Comparison of ENCODE assay signal across 8 cellular contexts in genomic region chr9:37079370-37080164, GRCh38. TPM values are rescaled to one million over a fixed set of nuclear protein-coding genes. Genes with fewer than 3 reads are reported as not detected.
A peak's percentile ranks its signal among the peaks of the same experiment; 100 is the strongest.
DNase-seq lines count a peak whose midpoint lies in the region; ATAC-seq and TF ChIP-seq lines count a peak whose summit lies in the region.

No MANE protein-coding gene starts in this region.

- H3K27ac ChIP-seq in left ventricle myocardium inferior (replicated peaks) (peak overlapping the region; percentile 89), upper lobe of right lung (peak overlapping the region; percentile 89)

- intact Hi-C loops in left ventricle myocardium inferior (cut with micrococcal nuclease), result no loop called here
- intact Hi-C loops in posterior vena cava (cut with DNase I), result no loop called here
- intact Hi-C loops in upper lobe of right lung (cut with DNase I), result no loop called here

- H3K4me1 ChIP-seq in left ventricle myocardium inferior (peaks cover 43% of the 10 kb centered on the region), upper lobe of right lung (no peaks in the 10 kb centered on the region)

- H3K9me3 ChIP-seq in left ventricle myocardium inferior (replicated peaks) (peaks cover 4% of the 10 kb centered on the region), upper lobe of right lung (no peaks in the 10 kb centered on the region)

- peak; percentile 86 for ATAC-seq in HG02884 (IDR thresholded peaks at IDR 0.05; ENCODE audit: unreplicated experiment)
- ATAC-seq in upper lobe of right lung, result peak; percentile 99

- no peaks in the 10 kb centered on the region for H3K36me3 ChIP-seq in left ventricle myocardium inferior
- H3K36me3 ChIP-seq in upper lobe of right lung, result no peaks in the 10 kb centered on the region

- TF ChIP-seq CTCF in GM13977 (IDR thresholded peaks at IDR 0.05; ENCODE audit: extremely low read depth, insufficient read depth, missing control alignments), result no peak
- TF ChIP-seq CTCF in left ventricle myocardium inferior (IDR thresholded peaks at IDR 0.05; ENCODE audit: borderline replicate concordance), result no peak
- no peak for TF ChIP-seq CTCF in upper lobe of right lung (IDR thresholded peaks at IDR 0.05)

- H3K27ac Mint-ChIP-seq in T-helper 1 cell treated with Interleukin-12 subunit alpha and Interleukin-12 subunit beta and Interleukin-4 antibody, amounts not matched to agents 30 μg/mL and 1 μg/mL, for 36 hours, result peak overlapping the region; percentile 97

- peaks cover 29% of the 10 kb centered on the region for H3K4me1 Mint-ChIP-seq in T-helper 1 cell treated with Interleukin-12 subunit alpha and Interleukin-12 subunit beta and Interleukin-4 antibody, amounts not matched to agents 30 μg/mL and 1 μg/mL, for 36 hours (ENCODE audit: low read depth)

- no peaks in the 10 kb centered on the region for H3K27me3 Mint-ChIP-seq in T-helper 1 cell treated with Interleukin-12 subunit alpha and Interleukin-12 subunit beta and Interleukin-4 antibody, amounts not matched to agents 30 μg/mL and 1 μg/mL, for 36 hours (ENCODE audit: low read depth)

- H3K4me3 Mint-ChIP-seq in T-helper 1 cell treated with Interleukin-12 subunit alpha and Interleukin-12 subunit beta and Interleukin-4 antibody, amounts not matched to agents 30 μg/mL and 1 μg/mL, for 36 hours, result peak overlapping the region; percentile 96

- in situ Hi-C loops in GM13977 (cut with MboI; ENCODE audit: low pct_unique_long_range_greater_than_20kb, low sequenced_read_pairs, unreplicated experiment), result no loop called here

- H3K9me3 Mint-ChIP-seq in T-helper 1 cell treated with Interleukin-12 subunit alpha and Interleukin-12 subunit beta and Interleukin-4 antibody, amounts not matched to agents 30 μg/mL and 1 μg/mL, for 36 hours, result no peaks in the 10 kb centered on the region

- DNase-seq in GM13977 (ENCODE audit: low spot score) (peak; percentile 94), NCI-H1694 (lab: John Stamatoyannopoulos, UW) (peak; percentile 95), amygdala (lab: John Stamatoyannopoulos, UW) (peak; percentile 65 to 97 (median 89)), left ventricle myocardium inferior (peak; percentile 91), posterior vena cava (ENCODE audit: low spot score) (peak; percentile 97), upper lobe of right lung (peak; percentile 96)

- H3K27me3 ChIP-seq in left ventricle myocardium inferior (ENCODE audit: low read depth), result peaks cover 16% of the 10 kb centered on the region
- H3K27me3 ChIP-seq in upper lobe of right lung, result no peaks in the 10 kb centered on the region

- peaks cover 12% of the 10 kb centered on the region for H3K36me3 Mint-ChIP-seq in T-helper 1 cell treated with Interleukin-12 subunit alpha and Interleukin-12 subunit beta and Interleukin-4 antibody, amounts not matched to agents 30 μg/mL and 1 μg/mL, for 36 hours (ENCODE audit: low read depth)

- peak overlapping the region; percentile 94 for H3K4me3 ChIP-seq in left ventricle myocardium inferior
- H3K4me3 ChIP-seq in upper lobe of right lung, result peak overlapping the region; percentile 85

RNA-seq across cellular contexts. Expression of gene ZCCHC7, which starts 40.8 kb away (rescaled TPM):
- total RNA-seq in left ventricle myocardium inferior (8.1 TPM), posterior vena cava (10 to 100 TPM; 19.9 to 24.2 TPM), upper lobe of right lung (20.9 TPM)

RNA-seq across cellular contexts. Expression of gene PAX5, which starts 45.5 kb away (rescaled TPM):
- not detected for total RNA-seq in left ventricle myocardium inferior
- under 1 TPM; 0.46 to 0.67 TPM for total RNA-seq in posterior vena cava
- 0.23 TPM for total RNA-seq in upper lobe of right lung

Comparison
In these comparisons a context has a peak if more than half of its experiments do, and no peak if none do; other contexts are left out.
1. Peak in every context shown above with its lines: DNase-seq, ATAC-seq, H3K4me3 ChIP-seq and H3K27ac ChIP-seq.